In genomic region chr15:89874926-89875564, GRCh38 we compare ENCODE assay signal across 8 cellular contexts. TPM values are rescaled to one million over a fixed set of nuclear protein-coding genes. Genes with fewer than 3 reads are reported as not detected.
A peak's percentile ranks its signal among the peaks of the same experiment; 100 is the strongest.
DNase-seq lines count a peak whose midpoint lies in the region; ATAC-seq and TF ChIP-seq lines count a peak whose summit lies in the region.

No MANE protein-coding gene starts in this region.

- no peaks in the 10 kb centered on the region for H3K79me2 ChIP-seq in Loucy (ENCODE audit: insufficient read depth, low read length)

- CTCF ChIA-PET in Calu3 (lab: Charles Lee) = interaction anchor here (0.6 to 4.6 kb wide), 23 partner anchors 11 to 374 kb away, joined by 3 to 166 read pairs (median 4); partner anchors contain the start of genes AP3S2, MESP1 and TICRR

- peak overlapping the region; percentile 72; the same call in 1 of the 2 replicates for H2AFZ ChIP-seq in Loucy (ENCODE audit: low read length)

- H3K9me3 ChIP-seq in Loucy (ENCODE audit: insufficient read depth, low read depth, low read length) (no peaks in the 10 kb centered on the region), SJSA1 (replicated peaks) (no peaks in the 10 kb centered on the region), ovary (no peaks in the 10 kb centered on the region), tibial nerve (no peaks in the 10 kb centered on the region)

- H4K20me1 ChIP-seq in Loucy (ENCODE audit: insufficient read depth, low read length, poor library complexity, severe bottlenecking) = no peaks in the 10 kb centered on the region

- peak; percentile 75 for ATAC-seq in GM21515 (IDR thresholded peaks at IDR 0.05; ENCODE audit: unreplicated experiment)

- peaks cover 20% of the 10 kb centered on the region for H3K36me3 Mint-ChIP-seq in Calu3 (ENCODE audit: insufficient read depth, unreplicated experiment)

- no peaks in the 10 kb centered on the region for H3K4me1 Mint-ChIP-seq in Calu3 (ENCODE audit: low read depth, unreplicated experiment)

- H3K27me3 ChIP-seq in Loucy (ENCODE audit: insufficient read depth, low read length, poor library complexity, severe bottlenecking) = no peaks in the 10 kb centered on the region
- no peaks in the 10 kb centered on the region for H3K27me3 ChIP-seq in SJSA1 (replicated peaks)
- no peaks in the 10 kb centered on the region for H3K27me3 ChIP-seq in ovary
- H3K27me3 ChIP-seq in tibial nerve = no peaks in the 10 kb centered on the region

- no peaks in the 10 kb centered on the region for H3F3A ChIP-seq in Loucy (ENCODE audit: low read depth)

- WGBS in ovary, 3 donors = 11 to 22% (median 17%) methylated on average over 10 of the region's 10 CpGs
- WGBS in tibial nerve, 2 donors = 24 to 25% methylated on average over 10 of the region's 10 CpGs

- H3K27ac ChIP-seq in SJSA1 (no peak overlapping the region), ovary (no peak overlapping the region), tibial nerve (no peak overlapping the region)

- H3K36me3 ChIP-seq in Loucy (ENCODE audit: insufficient read depth, low read length) = peaks cover 10% of the 10 kb centered on the region; the same call in 1 of the 2 replicates
- peaks cover 44% of the 10 kb centered on the region for H3K36me3 ChIP-seq in SJSA1
- no peaks in the 10 kb centered on the region for H3K36me3 ChIP-seq in ovary
- peaks cover 3 to 59% (median 8%) of the 10 kb centered on the region in 3 donors for H3K36me3 ChIP-seq in tibial nerve

- no peak overlapping the region for H3K4me3 Mint-ChIP-seq in Calu3 (ENCODE audit: low read depth, unreplicated experiment)

- no peak for TF ChIP-seq EP300 in ovary (IDR thresholded peaks at IDR 0.05)
- TF ChIP-seq EP300 in tibial nerve (IDR thresholded peaks at IDR 0.05) = no peak

- H3K4me2 ChIP-seq in Loucy (ENCODE audit: low read depth, low read length, poor library complexity, severe bottlenecking) = no peak overlapping the region

- intact Hi-C loops in Calu3 (cut with micrococcal nuclease; ENCODE audit: unreplicated experiment) = loop anchor here (1.0 kb wide), 2 partner anchors 115 to 135 kb away; no protein-coding TSS in a partner anchor
- intact Hi-C loops in ovary (cut with DNase I) = loop anchor here (2.0 to 10.0 kb wide), 4 partner anchors 100 to 116 kb away; partner anchors contain the start of gene MESP2 (in 1 of the 4)

- TF ChIP-seq CTCF in Calu3 (IDR thresholded peaks at IDR 0.05; ENCODE audit: unreplicated experiment) = peak; percentile 88
- TF ChIP-seq CTCF in Loucy (conservative IDR thresholded peaks at IDR 0.05; ENCODE audit: low read length) = peak; percentile 96
- TF ChIP-seq CTCF in ovary (IDR thresholded peaks at IDR 0.05) = peak; percentile 53 to 66 (median 66)
- peak; percentile 88 to 91 (median 88) for TF ChIP-seq CTCF in tibial nerve (IDR thresholded peaks at IDR 0.05)

- no peak overlapping the region for H3K27ac Mint-ChIP-seq in Calu3 (ENCODE audit: unreplicated experiment)

- no peak overlapping the region for H3K9ac ChIP-seq in Loucy (ENCODE audit: low read depth, low read length, poor library complexity, severe bottlenecking)

- no peaks in the 10 kb centered on the region for H3K9me2 ChIP-seq in Loucy (replicated peaks; ENCODE audit: low read depth, low read length)

- DNase-seq in Calu3 = peak; percentile 88
- peak; percentile 62 to 74 for DNase-seq in SJSA1 (ENCODE audit: low read depth in 1 of 2, low spot score in 2 of 2)
- DNase-seq in activated effector memory CD4-positive, alpha-beta T cell treated with anti-CD3 and anti-CD28 coated beads, Interleukin-2, amount 50 U/mL, for 16 hours = peak; percentile 93
- DNase-seq in foreskin melanocyte = peak; percentile 44
- peak; percentile 70 to 86 (median 81) for DNase-seq in ovary
- DNase-seq in tibial nerve (ENCODE audit: low spot score in 2 of 2) = peak; percentile 72 to 79

- H3K4me3 ChIP-seq in Loucy (ENCODE audit: low read length, poor library complexity, severe bottlenecking) (peak overlapping the region; percentile 38), SJSA1 (no peak overlapping the region), ovary (no peak overlapping the region), tibial nerve (no peak overlapping the region)

- H3K4me1 ChIP-seq in Loucy (ENCODE audit: insufficient read depth, low read length, poor library complexity, severe bottlenecking) = no peaks in the 10 kb centered on the region
- H3K4me1 ChIP-seq in SJSA1 (replicated peaks) = no peaks in the 10 kb centered on the region
- H3K4me1 ChIP-seq in ovary (ENCODE audit: insufficient read depth) = peaks cover 4% of the 10 kb centered on the region
- peaks cover 0 to 6% (median 0%) of the 10 kb centered on the region in 4 donors for H3K4me1 ChIP-seq in tibial nerve

- no TSS peak for BruUV-seq in Calu3 (replicated peaks; lab: Mats Ljungman, UMichigan)

- H3K9me3 Mint-ChIP-seq in Calu3 (ENCODE audit: low read depth, unreplicated experiment) = no peaks in the 10 kb centered on the region

- H3K27me3 Mint-ChIP-seq in Calu3 (ENCODE audit: unreplicated experiment) = no peaks in the 10 kb centered on the region

- TF ChIP-seq POLR2A in ovary (IDR thresholded peaks at IDR 0.05) (no peak), tibial nerve (IDR thresholded peaks at IDR 0.05) (no peak)

RNA-seq across cellular contexts. Expression of gene AP3S2, which starts 18.7 kb away (rescaled TPM):
- total RNA-seq in Calu3 (2022) (46.2 and 51.9 TPM in 2 replicates), ovary (10 to 100 TPM; 15.3 to 40.2 (median 30.7) TPM), tibial nerve (10 to 100 TPM; 49.2 to 61.4 (median 52.2) TPM)
- 59.2 and 65.7 TPM in 2 replicates for total RNA-seq in SJSA1 (2014; rRNA removed; shearing (Covaris generic))
- 10 to 100 TPM; 17.5 to 57.1 TPM for polyA plus RNA-seq in ovary

RNA-seq across cellular contexts. Expression of gene ARPIN, which starts 37.7 kb away (rescaled TPM):
- total RNA-seq in Calu3 (2022) = 19.1 and 20.1 TPM in 2 replicates
- total RNA-seq in SJSA1 (2014; rRNA removed; shearing (Covaris generic)) = 4.0 and 8.2 TPM in 2 replicates
- 10 to 100 TPM; 14.2 to 36.5 (median 30.8) TPM for total RNA-seq in ovary
- polyA plus RNA-seq in ovary = 10 to 100 TPM; 17.0 to 28.3 TPM
- total RNA-seq in tibial nerve = 10 to 100 TPM; 21.0 to 32.6 (median 25.6) TPM
